Comparison of ENCODE assay signal across 19 cellular contexts in genomic region chr22:44261861-44262595, GRCh38. TPM values are rescaled to one million over a fixed set of nuclear protein-coding genes. Genes with fewer than 3 reads are reported as not detected.
DNase-seq lines count a peak whose midpoint lies in the region; ATAC-seq, FAIRE-seq and TF ChIP-seq lines count a peak whose summit lies in the region.
"Had no signal": no experiment of that assay in that cellular context is flagged by ENCODE, and none has a peak within 500 bp of the region (broad histone marks: within the 10 kb centered on the region; RNA-seq: fewer than 3 reads in every experiment).

No MANE protein-coding gene starts in this region.

- H3K27ac ChIP-seq in right lobe of liver = no peak overlapping the region
- H3K27ac ChIP-seq in HepG2 (ENCODE audit: extremely low read length, insufficient read depth, low read length) = no peak overlapping the region
- H3K27ac ChIP-seq in uterus = no peak overlapping the region
- H3K27ac ChIP-seq: PC-9, psoas muscle had no signal

- no peak overlapping the region for H2AFZ ChIP-seq in HepG2 (ENCODE audit: low read length)
- H2AFZ ChIP-seq: PC-9 had no signal

- no peaks in the 10 kb centered on the region for H3K79me2 ChIP-seq in HepG2 (ENCODE audit: insufficient read depth, low read length)

- CTCF ChIA-PET in HepG2 (lab: Yijun Ruan, JAX; ENCODE audit: low intra/inter-chr PET ratio, low total read pairs) = no interaction called here

- TF ChIP-seq CTCF in right lobe of liver (IDR thresholded peaks at IDR 0.05) (no peak), HepG2 (CRISPR knock-in tag; IDR thresholded peaks at IDR 0.05) (no peak), uterus (IDR thresholded peaks at IDR 0.05) (no peak)

- no peaks in the 10 kb centered on the region for H3K27me3 ChIP-seq in right lobe of liver
- peaks cover 0 to 1% of the 10 kb centered on the region in 2 experiments; a peak in 2 of 5 replicates for H3K27me3 ChIP-seq in HepG2 (ENCODE audit: control insufficient read depth in 1 of 2, insufficient read depth in 2 of 2, low read length in 2 of 2)
- no peaks in the 10 kb centered on the region for H3K27me3 ChIP-seq in uterus

- in situ Hi-C loops in HepG2 (cut with HindIII; ENCODE audit: extremely low pct_ligation_motif_present, low pct_unique_long_range_greater_than_20kb) = no loop called here

- DNase-seq in right lobe of liver (peak in 2 of 3 donors; percentile 23 to 35), HepG2 (ENCODE audit: low spot score) (no peak), RPMI8226 (peak; percentile 72), Right ventricle myocardium superior (no peak), uterus (peak; percentile 10 to 29), MV-4-11 (lab: John Stamatoyannopoulos, UW) (no peak)
- DNase-seq: activated CD8-positive, alpha-beta memory T cell treated with anti-CD3 and anti-CD28 coated beads, Interleukin-2, amount 10 ng/mL, durations not matched to agents 7 days and 5 days; foreskin melanocyte; NCI-H1092 treated with DMSO at 0.1 percent for 48 hours; PC-9; stimulated activated CD4-positive, alpha-beta T cell treated with anti-CD3 and anti-CD28 coated beads, Interleukin-4, amount 100 ng/mL, for 4 hours; stimulated activated naive CD4-positive, alpha-beta T cell treated with Interleukin-2 at 50 U/mL for 16 hours had no signal

- H3K9me3 ChIP-seq in right lobe of liver (no peaks in the 10 kb centered on the region), HepG2 (ENCODE audit: low read length) (no peaks in the 10 kb centered on the region), uterus (no peaks in the 10 kb centered on the region)
- H3K9me3 ChIP-seq: psoas muscle had no signal

- TF ChIP-seq EP300 in HepG2 (IDR thresholded peaks at IDR 0.05; ENCODE audit: low read depth in 2 of 2, low read length in 2 of 2) (no peak), HepG2 (CRISPR knock-in tag; IDR thresholded peaks at IDR 0.05; ENCODE audit: borderline replicate concordance) (no peak)

- no peak for TF ChIP-seq RAD21 in HepG2 (CRISPR knock-in tag; IDR thresholded peaks at IDR 0.05)

- H3K36me3 ChIP-seq in right lobe of liver = no peaks in the 10 kb centered on the region
- H3K36me3 ChIP-seq in HepG2 (replicated peaks in 1 of 2; ENCODE audit: control insufficient read depth in 1 of 2, insufficient read depth in 2 of 2, low read length in 2 of 2) = no peaks in the 10 kb centered on the region
- no peaks in the 10 kb centered on the region for H3K36me3 ChIP-seq in uterus

- ATAC-seq in right lobe of liver (no peak), HepG2 (no peak), Right ventricle myocardium superior (ENCODE audit: poor library complexity) (peak; percentile 57), HG03565 (IDR thresholded peaks at IDR 0.05; ENCODE audit: unreplicated experiment) (no peak), HG02840 (IDR thresholded peaks at IDR 0.05; ENCODE audit: low FRiP score, unreplicated experiment) (no peak)
- ATAC-seq: activated CD8-positive, alpha-beta memory T cell treated with anti-CD3 and anti-CD28 coated beads, Interleukin-2, amount 10 ng/mL, durations not matched to agents 7 days and 5 days; psoas muscle had no signal

- 40% methylated on average over 2 of the region's 12 CpGs for WGBS in right lobe of liver (ENCODE audit: insufficient coverage, low coverage, low lambda C conversion rate, missing lambda C conversion rate)
- 37% methylated on average over 4 of the region's 12 CpGs for WGBS in HepG2 (ENCODE audit: low lambda C conversion rate)

- TF ChIP-seq POLR2A in right lobe of liver (IDR thresholded peaks at IDR 0.05) (no peak), HepG2 (IDR thresholded peaks at IDR 0.05; ENCODE audit: insufficient read depth in 1 of 2, low read depth in 2 of 2, low read length in 2 of 2) (no peak), uterus (IDR thresholded peaks at IDR 0.05) (no peak)

- no TSS peak for BruUV-seq in HepG2 (replicated peaks; lab: Mats Ljungman, UMichigan)

- no peak overlapping the region for H3K4me3 ChIP-seq in right lobe of liver
- H3K4me3 ChIP-seq in HepG2 (replicated peaks in 1 of 3; ENCODE audit: insufficient read depth in 1 of 3, low read depth in 2 of 3, low read length in 3 of 3) = no peak overlapping the region
- H3K4me3 ChIP-seq in uterus = no peak overlapping the region
- H3K4me3 ChIP-seq: PC-9, psoas muscle had no signal

- intact Hi-C loops in right lobe of liver (cut with DNase I) (no loop called here), HepG2 (cut with micrococcal nuclease; ENCODE audit: unreplicated experiment) (no loop called here), Right ventricle myocardium superior (cut with DNase I) (no loop called here), uterus (cut with DNase I; ENCODE audit: low total_unique reads) (no loop called here)

- no peaks in the 10 kb centered on the region for H4K20me1 ChIP-seq in HepG2 (ENCODE audit: insufficient read depth, low read length)

- FAIRE-seq in HepG2 (lab: Jason Lieb, UNC) = no peak
- FAIRE-seq: H54, HTR-8/SVneo, keratinocyte had no signal

- no peak overlapping the region for H3K4me2 ChIP-seq in HepG2 (ENCODE audit: low read depth, low read length)
- H3K4me2 ChIP-seq: PC-9 had no signal

- POLR2A ChIA-PET in HepG2 (lab: Yijun Ruan, JAX) = no interaction called here

- H3K4me1 ChIP-seq in right lobe of liver (no peaks in the 10 kb centered on the region), HepG2 (ENCODE audit: insufficient read depth, low read length) (no peaks in the 10 kb centered on the region), uterus (no peaks in the 10 kb centered on the region)
- H3K4me1 ChIP-seq: psoas muscle had no signal

- no peak overlapping the region for H3K9ac ChIP-seq in HepG2 (ENCODE audit: insufficient read depth, low read depth, low read length)

TF ChIP-seq in HepG2, 621 proteins besides CTCF, POLR2A, EP300 and RAD21:
- TF ChIP-seq HES4 (CRISPR knock-in tag; IDR thresholded peaks at IDR 0.05; ENCODE audit: borderline replicate concordance) = no peak

RNA-seq across cellular contexts. Expression of gene SHISAL1, which starts 50.7 kb away (rescaled TPM):
- under 1 TPM; 0.05 to 0.31 (median 0.17) TPM for total RNA-seq in right lobe of liver
- total RNA-seq in HepG2 (2016; rRNA removed; fragmentation: Illumina TruSeq; extraction: Trizol) = not detected in 2 replicates
- total RNA-seq in HepG2 (2016; cell fraction: cytosol; rRNA removed; fragmentation: Illumina TruSeq; extraction: Trizol; ENCODE audit: low read depth) = not detected in 2 replicates
- not detected in 2 replicates for total RNA-seq in HepG2 (2016; cell fraction: insoluble cytoplasmic fraction; rRNA removed; fragmentation: Illumina TruSeq; extraction: Trizol)
- not detected in 2 replicates for total RNA-seq in HepG2 (2016; cell fraction: membrane; rRNA removed; fragmentation: Illumina TruSeq; extraction: Trizol)
- total RNA-seq in HepG2 (2016; cell fraction: nucleus; rRNA removed; fragmentation: Illumina TruSeq; extraction: Trizol) = not detected in 2 replicates
- not detected in 2 replicates for polyA plus RNA-seq in HepG2 (2011; rRNA removed)
- polyA plus RNA-seq in HepG2 (2011; cell fraction: cytosol; rRNA removed) = not detected in 2 replicates
- polyA plus RNA-seq in HepG2 (2011; cell fraction: nucleus; rRNA removed) = not detected in 2 replicates
- not detected in 2 replicates for polyA plus RNA-seq in HepG2 (2012)
- polyA plus RNA-seq in HepG2 (2016; cell fraction: cytosol; fragmentation: Illumina TruSeq; extraction: Trizol; ENCODE audit: low read depth) = not detected in 2 replicates
- polyA plus RNA-seq in HepG2 (2016; cell fraction: insoluble cytoplasmic fraction; fragmentation: Illumina TruSeq; extraction: Trizol; ENCODE audit: low read depth) = not detected in 2 replicates
- not detected in 2 replicates for polyA plus RNA-seq in HepG2 (2016; cell fraction: membrane; fragmentation: Illumina TruSeq; extraction: Trizol; ENCODE audit: low read depth)
- polyA plus RNA-seq in HepG2 (2016; cell fraction: nucleus; fragmentation: Illumina TruSeq; extraction: Trizol; ENCODE audit: insufficient read depth, low read depth) = not detected in 2 replicates
- polyA minus RNA-seq in HepG2 (2011; rRNA and poly(A)+ RNA removed; ENCODE audit: low replicate concordance) = 0.04 and 16.2 TPM in 2 replicates
- polyA minus RNA-seq in HepG2 (2011; cell fraction: cytosol; rRNA and poly(A)+ RNA removed) = 0.09 TPM in 1 of 2 replicates, not detected in the other
- not detected in 2 replicates for polyA minus RNA-seq in HepG2 (2011; cell fraction: nucleus; rRNA and poly(A)+ RNA removed)
- total RNA-seq in Right ventricle myocardium superior = 1.3 TPM
- total RNA-seq in uterus = 10 to 100 TPM in 2 of 4 donors, 1 to 10 TPM in 2; 4.7 to 44.2 (median 22.9) TPM
- total RNA-seq: activated CD8-positive, alpha-beta memory T cell treated with anti-CD3 and anti-CD28 coated beads, Interleukin-2, amount 10 ng/mL, durations not matched to agents 7 days and 5 days; T-helper 2 cell treated with Interferon-gamma antibody and Interleukin-4, amounts not matched to agents 100 ng/mL and 5 ng/mL, for 36 hours had no signal

Comparison
In these comparisons a context has a peak if more than half of its experiments do, and no peak if none do; other contexts are left out.
1. DNase-seq: peak in right lobe of liver (2 of 3), RPMI8226 (single experiment) and uterus (2 of 2); none in HepG2 (single experiment), Right ventricle myocardium superior (single experiment) and MV-4-11 (single experiment).